Comparison of ENCODE assay signal across 8 cellular contexts in genomic region chr2:29114841-29115609, GRCh38. TPM values are rescaled to one million over a fixed set of nuclear protein-coding genes. Genes with fewer than 3 reads are reported as not detected.
A peak's percentile ranks its signal among the peaks of the same experiment; 100 is the strongest.
DNase-seq lines count a peak whose midpoint lies in the region; ATAC-seq, FAIRE-seq and TF ChIP-seq lines count a peak whose summit lies in the region.

TSS of gene CLIP4 (plus strand) at chr2:29115415. CDS start at chr2:29121389, 5,974 bp downstream.

- H3K27ac ChIP-seq in 22Rv1: peak within 1 kb of the TSS; percentile 63
- peak within 1 kb of the TSS; percentile 82 to 85 for H3K27ac ChIP-seq in kidney (ENCODE audit: low read depth in 2 of 2, low read length in 2 of 2)

- no peak for FAIRE-seq in kidney (lab: Jason Lieb, UNC)

- no peaks in the 10 kb centered on the region for H3K36me3 ChIP-seq in kidney (ENCODE audit: control insufficient read depth in 1 of 2, insufficient read depth in 2 of 2, low read length in 2 of 2)

- peak within 1 kb of the TSS; percentile 35 to 92 for H3K9ac ChIP-seq in kidney (ENCODE audit: low read length in 2 of 2)

- no peak for TF ChIP-seq CTCF in 22Rv1 (IDR thresholded peaks at IDR 0.05)
- TF ChIP-seq CTCF in kidney (IDR thresholded peaks at IDR 0.05; ENCODE audit: borderline replicate concordance, extremely low read depth, insufficient read depth): no peak

- H3K4me1 ChIP-seq in kidney (ENCODE audit: control insufficient read depth in 1 of 2, insufficient read depth in 1 of 2, low read depth in 1 of 2, low read length in 2 of 2): peaks cover 6 to 8% of the 10 kb centered on the region in 2 donors

- intact Hi-C loops in kidney (cut with DNase I): no loop called here

- peak within 1 kb of the TSS; percentile 83 to 97 for H3K4me3 ChIP-seq in kidney (ENCODE audit: low read length in 2 of 2)

- ATAC-seq in GM18909 (IDR thresholded peaks at IDR 0.05; ENCODE audit: poor library complexity, unreplicated experiment): peak; percentile 45
- peak; percentile 37 for ATAC-seq in HG03565 (IDR thresholded peaks at IDR 0.05; ENCODE audit: unreplicated experiment)
- ATAC-seq in GM19467 (IDR thresholded peaks at IDR 0.05; ENCODE audit: unreplicated experiment): no peak

- peak; percentile 73 for DNase-seq in activated CD4-positive, CD25-positive, alpha-beta regulatory T cell treated with anti-CD3 and anti-CD28 coated beads, Interleukin-2, amount 50 U/mL, for 72 hours
- peak; percentile 73 for DNase-seq in central memory CD4-positive, alpha-beta T cell
- peak; percentile 86 for DNase-seq in kidney
- peak; percentile 41 to 73 for DNase-seq in stimulated activated CD4-positive, alpha-beta T cell treated with anti-CD3 and anti-CD28 coated beads, Interleukin-15, amount 100 ng/mL, for 1 hour (ENCODE audit: low read depth in 1 of 2, low spot score in 1 of 2)

- H3K9me3 ChIP-seq in kidney (ENCODE audit: control insufficient read depth in 1 of 2, low read length in 2 of 2): no peaks in the 10 kb centered on the region

RNA-seq across cellular contexts. Expression of gene CLIP4, which starts in this region (rescaled TPM):
- total RNA-seq in kidney: 18.1 TPM
- polyA plus RNA-seq in kidney (ENCODE audit: insufficient read depth, low read depth, low replicate concordance): 7.8 TPM
